ENCODE assay signal across 29 cellular contexts in the genomic region with DNA sequence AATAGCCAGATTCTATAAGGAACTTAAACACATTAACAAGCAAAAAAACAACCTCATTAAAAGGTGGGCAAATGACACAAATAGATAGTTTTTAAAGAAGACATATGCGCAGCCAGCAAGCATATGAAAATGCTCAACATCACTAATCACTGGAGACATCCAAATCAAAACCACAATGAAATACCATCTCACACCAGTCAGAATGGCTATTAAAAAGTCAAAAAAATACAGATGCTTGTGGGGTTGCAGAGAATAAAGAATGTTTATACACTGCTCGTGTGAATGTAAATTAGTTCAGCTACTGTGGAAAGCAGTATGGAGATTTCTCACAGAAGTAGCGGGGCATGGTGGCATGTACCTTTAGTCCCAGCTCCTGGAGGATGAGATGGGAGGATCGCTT.
"Had no signal": no experiment of that assay in that cellular context is flagged by ENCODE, and none has a peak within 500 bp of the region (broad histone marks: within the 10 kb centered on the region; RNA-seq: fewer than 3 reads in every experiment).

No MANE protein-coding gene starts in this region.

- H3K4me3 Mint-ChIP-seq: activated CD4-positive, alpha-beta memory T cell treated with anti-CD3 and anti-CD28 coated beads for 36 hours; activated CD4-positive, alpha-beta T cell treated with anti-CD3 and anti-CD28 coated beads, Interleukin-2, amount 10 ng/mL, durations not matched to agents 24 days and 14 days; activated T-cell treated with anti-CD3 and anti-CD28 coated beads, Interleukin-2, amount 50 U/mL, for 24 hours; immature natural killer cell; naive thymus-derived CD8-positive, alpha-beta T cell; neural crest cell; stimulated activated naive B cell treated with anti-CD40 and anti-IgM and Interleukin-4, amounts not matched to agents 10 μg/mL and 1 μg/mL and 100 μg/mL, for 72 hours had no signal

- H3K36me3 Mint-ChIP-seq: activated CD4-positive, alpha-beta memory T cell treated with anti-CD3 and anti-CD28 coated beads for 36 hours; naive thymus-derived CD8-positive, alpha-beta T cell; stimulated activated naive B cell treated with anti-CD40 and anti-IgM and Interleukin-4, amounts not matched to agents 10 μg/mL and 1 μg/mL and 100 μg/mL, for 72 hours had no signal

- H3K4me3 ChIP-seq: colonic mucosa, right atrium auricular region, stomach, thyroid gland, upper lobe of left lung, vagina had no signal

- H3K27ac Mint-ChIP-seq: activated CD4-positive, alpha-beta memory T cell treated with anti-CD3 and anti-CD28 coated beads for 36 hours; activated CD4-positive, alpha-beta T cell treated with anti-CD3 and anti-CD28 coated beads, Interleukin-2, amount 10 ng/mL, durations not matched to agents 24 days and 14 days; activated T-cell treated with anti-CD3 and anti-CD28 coated beads, Interleukin-2, amount 50 U/mL, for 24 hours; immature natural killer cell; naive thymus-derived CD8-positive, alpha-beta T cell; stimulated activated naive B cell treated with anti-CD40 and anti-IgM and Interleukin-4, amounts not matched to agents 10 μg/mL and 1 μg/mL and 100 μg/mL, for 72 hours had no signal

- H3K9me3 Mint-ChIP-seq: activated CD4-positive, alpha-beta T cell treated with anti-CD3 and anti-CD28 coated beads, Interleukin-2, amount 10 ng/mL, durations not matched to agents 24 days and 14 days had no signal

- DNase-seq: activated CD4-positive, alpha-beta memory T cell treated with anti-CD3 and anti-CD28 coated beads for 36 hours; activated CD4-positive, alpha-beta T cell treated with anti-CD3 and anti-CD28 coated beads, Interleukin-2, amount 10 ng/mL, durations not matched to agents 24 days and 14 days; activated CD4-positive, CD25-positive, alpha-beta regulatory T cell treated with anti-CD3 and anti-CD28 coated beads, Interleukin-2, amount 50 U/mL, for 72 hours; activated CD8-positive, alpha-beta memory T cell treated with anti-CD3 and anti-CD28 coated beads, Interleukin-2, amount 50 U/mL, for 48 hours; activated gamma-delta T cell treated with Interleukin-2 at 50 U/mL for 16 hours; activated naive CD4-positive, alpha-beta T cell treated with anti-CD3 and anti-CD28 coated beads, Interleukin-2, amount 50 U/mL, for 16 hours; activated T-cell treated with anti-CD3 and anti-CD28 coated beads, Interleukin-2, amount 50 U/mL, for 24 hours; amygdala; cerebellar nuclear complex; colonic mucosa; effector CD8-positive, alpha-beta T cell; head of caudate nucleus; hypothalamus; immature natural killer cell; kidney; left colon; mammary epithelial cell; naive thymus-derived CD8-positive, alpha-beta T cell; nucleus accumbens; stimulated activated CD4-positive, alpha-beta T cell treated with anti-CD3 and anti-CD28 coated beads, Interleukin-15, amount 100 ng/mL, for 24 hours; stimulated activated CD4-positive, alpha-beta T cell treated with anti-CD3 and anti-CD28 coated beads, Interleukin-2, amount 100 ng/mL, for 24 hours; stimulated activated naive B cell treated with anti-CD40 and anti-IgM and Interleukin-4, amounts not matched to agents 10 μg/mL and 1 μg/mL and 100 μg/mL, for 72 hours; stomach; T-helper 2 cell; thyroid gland; upper lobe of left lung had no signal

- ATAC-seq: left colon; naive thymus-derived CD8-positive, alpha-beta T cell; stimulated activated naive B cell treated with anti-CD40 and anti-IgM and Interleukin-4, amounts not matched to agents 10 μg/mL and 1 μg/mL and 100 μg/mL, for 72 hours had no signal

- H3K27me3 Mint-ChIP-seq: activated CD4-positive, alpha-beta memory T cell treated with anti-CD3 and anti-CD28 coated beads for 36 hours; activated CD4-positive, alpha-beta T cell treated with anti-CD3 and anti-CD28 coated beads, Interleukin-2, amount 10 ng/mL, durations not matched to agents 24 days and 14 days; activated T-cell treated with anti-CD3 and anti-CD28 coated beads, Interleukin-2, amount 50 U/mL, for 24 hours; naive thymus-derived CD8-positive, alpha-beta T cell; stimulated activated naive B cell treated with anti-CD40 and anti-IgM and Interleukin-4, amounts not matched to agents 10 μg/mL and 1 μg/mL and 100 μg/mL, for 72 hours had no signal

- H3K4me1 Mint-ChIP-seq: activated CD4-positive, alpha-beta T cell treated with anti-CD3 and anti-CD28 coated beads, Interleukin-2, amount 10 ng/mL, durations not matched to agents 24 days and 14 days; immature natural killer cell; naive thymus-derived CD8-positive, alpha-beta T cell; neural crest cell; stimulated activated naive B cell treated with anti-CD40 and anti-IgM and Interleukin-4, amounts not matched to agents 10 μg/mL and 1 μg/mL and 100 μg/mL, for 72 hours had no signal
